In genomic region chr7:29988391-29989256, GRCh38 we compare ENCODE assay signal across 8 cellular contexts. TPM values are rescaled to one million over a fixed set of nuclear protein-coding genes. Genes with fewer than 3 reads are reported as not detected.
DNase-seq lines count a peak whose midpoint lies in the region; ATAC-seq, FAIRE-seq and TF ChIP-seq lines count a peak whose summit lies in the region.

No MANE protein-coding gene starts in this region.

- peak overlapping the region; percentile 90 for H3K4me2 ChIP-seq in endothelial cell of umbilical vein (ENCODE audit: insufficient read depth, low read length)

- TSS peak; percentile 87 for BruUV-seq in endothelial cell of umbilical vein (replicated peaks; lab: Mats Ljungman, UMichigan)

- peak overlapping the region; percentile 65 to 88 (median 87) for H3K4me3 ChIP-seq in endothelial cell of umbilical vein (replicated peaks in 1 of 3; ENCODE audit: insufficient read depth in 1 of 3, low read depth in 1 of 3, low read length in 3 of 3)

- H3K36me3 Mint-ChIP-seq in HFFc6 (ENCODE audit: low read depth) = peaks cover 21% of the 10 kb centered on the region

- TF ChIP-seq CTCF in HFFc6 (IDR thresholded peaks at IDR 0.05) = no peak
- TF ChIP-seq CTCF in endothelial cell of umbilical vein (IDR thresholded peaks at IDR 0.05; ENCODE audit: extremely low read depth in 1 of 2, insufficient read depth in 1 of 2, low read depth in 1 of 2, low read length in 2 of 2) = no peak

- H3K27ac Mint-ChIP-seq in HFFc6 = peak overlapping the region; percentile 98
- H3K27ac Mint-ChIP-seq in stimulated activated naive CD8-positive, alpha-beta T cell treated with anti-CD3 and anti-CD28 coated beads, Interleukin-15, amount 100 ng/mL, for 72 hours = peak overlapping the region; percentile 52 to 86

- H3K9me3 ChIP-seq in endothelial cell of umbilical vein (replicated peaks; ENCODE audit: control insufficient read depth, insufficient read depth, low read length) = no peaks in the 10 kb centered on the region

- no peaks in the 10 kb centered on the region for H3K9me1 ChIP-seq in endothelial cell of umbilical vein (replicated peaks; ENCODE audit: control insufficient read depth, extremely low read depth, insufficient read depth, low read length)

- DNase-seq in GM12891 (ENCODE audit: insufficient read length, low spot score) (peak; percentile 38), HFFc6 (peak; percentile 87), NCI-H1417 treated with DMSO at 0.1 percent for 48 hours (lab: John Stamatoyannopoulos, UW) (peak; percentile 19), endothelial cell of umbilical vein (ENCODE audit: low read depth, low spot score) (peak; percentile 47), medulla oblongata (ENCODE audit: extremely low spot score) (peak; percentile 69), NCI-H2029 (lab: John Stamatoyannopoulos, UW) (no peak)
- DNase-seq in activated CD8-positive, alpha-beta memory T cell treated with anti-CD3 and anti-CD28 coated beads for 24 hours = peak; percentile 73
- peak in 1 of 2 donors; percentile 32 for DNase-seq in stimulated activated naive CD8-positive, alpha-beta T cell treated with anti-CD3 and anti-CD28 coated beads, Interleukin-15, amount 100 ng/mL, for 72 hours

- H2AFZ ChIP-seq in endothelial cell of umbilical vein (ENCODE audit: low read depth, low read length) = peak overlapping the region; percentile 35

- H3K4me1 Mint-ChIP-seq in HFFc6 (ENCODE audit: low read depth) = peaks cover 48% of the 10 kb centered on the region
- H3K4me1 Mint-ChIP-seq in stimulated activated naive CD8-positive, alpha-beta T cell treated with anti-CD3 and anti-CD28 coated beads, Interleukin-15, amount 100 ng/mL, for 72 hours = peaks cover 26% of the 10 kb centered on the region

- H3K9me3 Mint-ChIP-seq in HFFc6 = peaks cover 5% of the 10 kb centered on the region; the same call in 1 of the 2 replicates
- H3K9me3 Mint-ChIP-seq in stimulated activated naive CD8-positive, alpha-beta T cell treated with anti-CD3 and anti-CD28 coated beads, Interleukin-15, amount 100 ng/mL, for 72 hours = no peaks in the 10 kb centered on the region

- H4K20me1 ChIP-seq in endothelial cell of umbilical vein (replicated peaks; ENCODE audit: control insufficient read depth, extremely low read depth, insufficient read depth, low read length) = no peaks in the 10 kb centered on the region

- peaks cover 22% of the 10 kb centered on the region for H3K4me1 ChIP-seq in endothelial cell of umbilical vein (ENCODE audit: control insufficient read depth, extremely low read depth, insufficient read depth, low read length)

- peak; percentile 61 for ATAC-seq in stimulated activated naive CD8-positive, alpha-beta T cell treated with anti-CD3 and anti-CD28 coated beads, Interleukin-15, amount 100 ng/mL, for 72 hours

- H3K9ac ChIP-seq in endothelial cell of umbilical vein (replicated peaks; ENCODE audit: extremely low read depth, insufficient read depth, low read length) = peak overlapping the region; percentile 87

- H3K36me3 ChIP-seq in endothelial cell of umbilical vein (ENCODE audit: control insufficient read depth in 2 of 2, extremely low read depth in 1 of 2, insufficient read depth in 2 of 2, low read length in 2 of 2) = no peaks in the 10 kb centered on the region

- TF ChIP-seq POLR2A in GM12891 (IDR thresholded peaks at IDR 0.05; ENCODE audit: low read depth, low read length) = peak; percentile 65; the same call in 1 of the 2 replicates
- no peak for TF ChIP-seq POLR2A in endothelial cell of umbilical vein (IDR thresholded peaks at IDR 0.05; ENCODE audit: low read depth, low read length)

- no peaks in the 10 kb centered on the region for H3K27me3 ChIP-seq in endothelial cell of umbilical vein (ENCODE audit: control insufficient read depth in 2 of 2, insufficient read depth in 2 of 2, low read length in 2 of 2)

- peak; percentile 90 for FAIRE-seq in GM12891 (lab: Jason Lieb, UNC)
- FAIRE-seq in endothelial cell of umbilical vein (lab: Jason Lieb, UNC) = no peak

- peak overlapping the region; percentile 93 for H3K27ac ChIP-seq in endothelial cell of umbilical vein (ENCODE audit: insufficient read depth, low read depth, low read length)

- POLR2A ChIA-PET in endothelial cell of umbilical vein (lab: Charles Lee) = no interaction called here

- CTCF ChIA-PET in endothelial cell of umbilical vein (lab: Charles Lee) = interaction anchor here (0.6 to 2.0 kb wide), 3 partner anchors 11 to 73 kb away, joined by 3 to 8 read pairs (median 3); no protein-coding TSS in a partner anchor

- peak overlapping the region; percentile 92 for H3K4me3 Mint-ChIP-seq in HFFc6
- peak overlapping the region; percentile 74 to 83 for H3K4me3 Mint-ChIP-seq in stimulated activated naive CD8-positive, alpha-beta T cell treated with anti-CD3 and anti-CD28 coated beads, Interleukin-15, amount 100 ng/mL, for 72 hours

- peaks cover 48% of the 10 kb centered on the region for H3K79me2 ChIP-seq in endothelial cell of umbilical vein (ENCODE audit: control insufficient read depth, insufficient read depth, low read length)

- intact Hi-C loops in endothelial cell of umbilical vein (cut with micrococcal nuclease) = loop anchor here (1.0 to 2.0 kb wide), 3 partner anchors 38 to 74 kb away; partner anchors contain the start of gene FKBP14

- dilution Hi-C loops in endothelial cell of umbilical vein (cut with MboI; ENCODE audit: extremely low pct_ligation_motif_present, low sequenced_read_pairs) = no loop called here

- H3K27me3 Mint-ChIP-seq in HFFc6 (ENCODE audit: insufficient read depth) = no peaks in the 10 kb centered on the region; the same call in 1 of the 2 replicates
- peaks cover 40% of the 10 kb centered on the region for H3K27me3 Mint-ChIP-seq in stimulated activated naive CD8-positive, alpha-beta T cell treated with anti-CD3 and anti-CD28 coated beads, Interleukin-15, amount 100 ng/mL, for 72 hours

TF ChIP-seq in GM12891, 5 proteins besides CTCF, POLR2A, EP300 and RAD21:
- TF ChIP-seq POLR2AphosphoS5 (IDR thresholded peaks at IDR 0.05; ENCODE audit: low read depth, low read length) (no peak; the same call in 1 of the 2 replicates), TAF1 (IDR thresholded peaks at IDR 0.05; ENCODE audit: low read depth, low read length) (peak; percentile 55; the same call in 1 of the 2 replicates), POU2F2 (IDR thresholded peaks at IDR 0.05; ENCODE audit: low read depth, low read length) (peak; percentile 93)
TF ChIP-seq in GM12891: peak in this region for 2.

TF ChIP-seq in endothelial cell of umbilical vein, 7 proteins besides CTCF, POLR2A, EP300 and RAD21:
- TF ChIP-seq POLR2AphosphoS5 (IDR thresholded peaks at IDR 0.05; ENCODE audit: insufficient read depth, low read depth, low read length) (peak; percentile 9), MYC (IDR thresholded peaks at IDR 0.05; ENCODE audit: low read depth, low read length) (no peak)

RNA-seq across cellular contexts. Expression of gene SCRN1, which starts 1.0 kb away (rescaled TPM):
- polyA plus RNA-seq in GM12891 (2012; ENCODE audit: low read depth, missing spikeins) = 38.2 TPM
- 100 to 1,000 TPM; 137 to 168 (median 145) TPM for total RNA-seq in HFFc6 (2021; fragmentation: NEBNext Ultra II Directional; extraction: Animal tissue kit (Norgen Biotek cat#: 25700))
- 125 and 127 TPM in 2 replicates for total RNA-seq in endothelial cell of umbilical vein
- 47.3 and 57.0 TPM in 2 replicates for polyA plus RNA-seq in endothelial cell of umbilical vein
- polyA plus RNA-seq in endothelial cell of umbilical vein (2011; cell fraction: cytosol; rRNA removed) = 57.7 and 58.7 TPM in 2 replicates
- polyA plus RNA-seq in endothelial cell of umbilical vein (2011; cell fraction: nucleus; rRNA removed) = 56.4 and 65.3 TPM in 2 replicates
- 69.3 and 95.7 TPM in 2 replicates for polyA plus RNA-seq in endothelial cell of umbilical vein (2012)
- 130 and 131 TPM in 2 replicates for polyA minus RNA-seq in endothelial cell of umbilical vein
- polyA minus RNA-seq in endothelial cell of umbilical vein (2011; cell fraction: cytosol; rRNA and poly(A)+ RNA removed) = 4.7 TPM
- 35.8 and 46.7 TPM in 2 replicates for polyA minus RNA-seq in endothelial cell of umbilical vein (2011; cell fraction: nucleus; rRNA and poly(A)+ RNA removed)

RNA-seq across cellular contexts. Expression of gene FKBP14, which starts 37.9 kb away (rescaled TPM):
- 3.4 TPM for polyA plus RNA-seq in GM12891 (2012; ENCODE audit: low read depth, missing spikeins)
- 10 to 100 TPM; 60.0 to 73.0 (median 64.4) TPM for total RNA-seq in HFFc6 (2021; fragmentation: NEBNext Ultra II Directional; extraction: Animal tissue kit (Norgen Biotek cat#: 25700))
- 37.4 and 37.6 TPM in 2 replicates for total RNA-seq in endothelial cell of umbilical vein
- 7.2 and 9.8 TPM in 2 replicates for polyA plus RNA-seq in endothelial cell of umbilical vein
- 11.2 and 12.3 TPM in 2 replicates for polyA plus RNA-seq in endothelial cell of umbilical vein (2011; cell fraction: cytosol; rRNA removed)
- 6.2 and 8.9 TPM in 2 replicates for polyA plus RNA-seq in endothelial cell of umbilical vein (2011; cell fraction: nucleus; rRNA removed)
- polyA plus RNA-seq in endothelial cell of umbilical vein (2012) = 25.2 and 39.1 TPM in 2 replicates
- polyA minus RNA-seq in endothelial cell of umbilical vein = 18.2 and 18.4 TPM in 2 replicates
- polyA minus RNA-seq in endothelial cell of umbilical vein (2011; cell fraction: cytosol; rRNA and poly(A)+ RNA removed) = 3.6 TPM
- 7.5 and 13.4 TPM in 2 replicates for polyA minus RNA-seq in endothelial cell of umbilical vein (2011; cell fraction: nucleus; rRNA and poly(A)+ RNA removed)

RNA-seq across cellular contexts. Expression of gene PLEKHA8, which starts 39.6 kb away (rescaled TPM):
- polyA plus RNA-seq in GM12891 (2012; ENCODE audit: low read depth, missing spikeins) = 2.5 TPM
- 10 to 100 TPM in 2 of 6 experiments, 1 to 10 TPM in 4; 9.1 to 10.1 (median 9.6) TPM for total RNA-seq in HFFc6 (2021; fragmentation: NEBNext Ultra II Directional; extraction: Animal tissue kit (Norgen Biotek cat#: 25700))
- 17.9 and 19.8 TPM in 2 replicates for total RNA-seq in endothelial cell of umbilical vein
- polyA plus RNA-seq in endothelial cell of umbilical vein = 3.5 and 4.5 TPM in 2 replicates
- polyA plus RNA-seq in endothelial cell of umbilical vein (2011; cell fraction: cytosol; rRNA removed) = 4.7 and 5.1 TPM in 2 replicates
- 12.0 and 15.2 TPM in 2 replicates for polyA plus RNA-seq in endothelial cell of umbilical vein (2011; cell fraction: nucleus; rRNA removed)
- polyA plus RNA-seq in endothelial cell of umbilical vein (2012) = 9.1 and 11.1 TPM in 2 replicates
- 13.5 and 15.6 TPM in 2 replicates for polyA minus RNA-seq in endothelial cell of umbilical vein
- polyA minus RNA-seq in endothelial cell of umbilical vein (2011; cell fraction: cytosol; rRNA and poly(A)+ RNA removed) = 3.6 TPM
- polyA minus RNA-seq in endothelial cell of umbilical vein (2011; cell fraction: nucleus; rRNA and poly(A)+ RNA removed) = 24.1 and 30.1 TPM in 2 replicates
